ENCODE assay signal across 18 cellular contexts in the genomic region with DNA sequence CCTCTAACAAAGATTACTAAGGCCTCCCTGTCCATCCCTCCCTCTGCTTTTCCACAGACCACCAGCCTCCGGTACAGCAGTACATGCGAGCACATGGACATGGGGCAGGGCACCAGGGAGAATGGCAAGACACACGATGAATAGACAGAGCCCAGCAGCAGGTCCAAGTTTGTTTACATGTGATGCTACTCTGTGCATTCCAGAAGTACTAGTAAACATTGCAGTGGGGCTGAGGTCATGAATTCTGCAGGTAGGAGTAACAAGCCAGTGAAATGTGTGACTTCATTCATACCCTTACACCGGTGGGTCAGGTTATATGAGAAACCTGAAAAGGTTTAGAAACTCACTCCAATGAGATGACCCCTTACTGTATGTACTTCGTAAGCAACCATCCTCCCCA.
A peak's percentile ranks its signal among the peaks of the same experiment; 100 is the strongest.
DNase-seq lines count a peak whose midpoint lies in the region; ATAC-seq and TF ChIP-seq lines count a peak whose summit lies in the region.
"Had no signal": no experiment of that assay in that cellular context is flagged by ENCODE, and none has a peak within 500 bp of the region (broad histone marks: within the 10 kb centered on the region; RNA-seq: fewer than 3 reads in every experiment).

No MANE protein-coding gene starts in this region.

- POLR2A ChIA-PET in PC-3 (lab: Charles Lee; ENCODE audit: unreplicated experiment) = no interaction called here

- H2BK5ac ChIP-seq in trophoblast cell (ENCODE audit: low read depth, low read length, poor library complexity) = no peak overlapping the region

- no peak overlapping the region for H3K4ac ChIP-seq in trophoblast cell (ENCODE audit: low read depth, low read length)

- no peak for ATAC-seq in PC-3

- intact Hi-C loops in PC-3 (cut with micrococcal nuclease) (no loop called here), head of caudate nucleus (cut with DNase I) (no loop called here)

- H3K27me3 ChIP-seq in PC-3 (ENCODE audit: low read length) (peaks cover 19% of the 10 kb centered on the region; the same call in 1 of the 2 replicates), trophoblast cell (ENCODE audit: insufficient read depth, low read length) (no peaks in the 10 kb centered on the region), BE2C (no peaks in the 10 kb centered on the region)
- H3K27me3 ChIP-seq: BLaER1 treated with 17β-estradiol and CSF1 and Interleukin-3, amounts not matched to agents 10 nM and 100 nM; Peyer's patch had no signal

- TF ChIP-seq CTCF in PC-3 (conservative IDR thresholded peaks at IDR 0.05; ENCODE audit: low read depth, low read length) = no peak
- no peak for TF ChIP-seq CTCF in BE2C (IDR thresholded peaks at IDR 0.05; ENCODE audit: low read depth, low read length)

- no peak overlapping the region for H2AK5ac ChIP-seq in trophoblast cell (ENCODE audit: low read length)

- no CpG with 5 or more reads among the region's 5 CpGs for WGBS in trophoblast cell (ENCODE audit: extremely low coverage, insufficient coverage, insufficient read length)

- no peaks in the 10 kb centered on the region for H3K79me1 ChIP-seq in trophoblast cell (ENCODE audit: low read length)

- no TSS peak for BruUV-seq in PC-3 (replicated peaks; lab: Mats Ljungman, UMichigan)

- H4K20me1 ChIP-seq in PC-3 (ENCODE audit: low read length) = no peaks in the 10 kb centered on the region
- H4K20me1 ChIP-seq: BLaER1 treated with 17β-estradiol and CSF1 and Interleukin-3, amounts not matched to agents 10 nM and 100 nM had no signal

- no peak overlapping the region for H3K23ac ChIP-seq in trophoblast cell (ENCODE audit: low read length)

- no peak overlapping the region for H3K4me2 ChIP-seq in PC-3 (ENCODE audit: low read length)
- H3K4me2 ChIP-seq in trophoblast cell (ENCODE audit: low read length) = no peak overlapping the region
- H3K4me2 ChIP-seq: BLaER1 treated with 17β-estradiol and CSF1 and Interleukin-3, amounts not matched to agents 10 nM and 100 nM had no signal

- H3K9me3 ChIP-seq in PC-3 (ENCODE audit: low read length) = no peaks in the 10 kb centered on the region
- peaks cover 2% of the 10 kb centered on the region for H3K9me3 ChIP-seq in trophoblast cell (ENCODE audit: insufficient read depth, low read depth, low read length)
- no peaks in the 10 kb centered on the region for H3K9me3 ChIP-seq in BE2C
- H3K9me3 ChIP-seq: Peyer's patch had no signal

- H2AFZ ChIP-seq in PC-3 (ENCODE audit: low read length) = no peak overlapping the region
- H2AFZ ChIP-seq in trophoblast cell (ENCODE audit: insufficient read depth, low read length, poor library complexity) = no peak overlapping the region
- H2AFZ ChIP-seq: GM23248 had no signal

- H3K4me3 ChIP-seq in PC-3 (ENCODE audit: low read length) (no peak overlapping the region), trophoblast cell (ENCODE audit: low read depth, low read length) (no peak overlapping the region), BE2C (ENCODE audit: low read depth, low read length) (no peak overlapping the region)
- H3K4me3 ChIP-seq: BLaER1 treated with 17β-estradiol and CSF1 and Interleukin-3, amounts not matched to agents 10 nM and 100 nM; GM23248; Peyer's patch had no signal

- no peak overlapping the region for H3K18ac ChIP-seq in trophoblast cell (ENCODE audit: low read length)

- CTCF ChIA-PET in PC-3 (lab: Charles Lee) = no interaction called here

- H4K91ac ChIP-seq in trophoblast cell (ENCODE audit: low read depth, low read length) = no peak overlapping the region

- no peak overlapping the region for H4K8ac ChIP-seq in trophoblast cell (ENCODE audit: low read depth, low read length)

- H3K14ac ChIP-seq in trophoblast cell (ENCODE audit: low read length) = no peak overlapping the region

- DNase-seq in DMS53 (lab: John Stamatoyannopoulos, UW) (peak; percentile 33), DMS53 treated with DMSO at 0.1 percent for 48 hours (lab: John Stamatoyannopoulos, UW; ENCODE audit: unreplicated experiment) (no peak), PC-3 (peak; percentile 31), epithelial cell of prostate (ENCODE audit: low read depth, low spot score) (peak; percentile 41), trophoblast cell (peak; percentile 86 to 95), BE2C (no peak), substantia nigra (lab: John Stamatoyannopoulos, UW) (no peak), head of caudate nucleus (no peak)
- DNase-seq: DMS153, GM23248, Kasumi-1, NCI-H187 treated with DMSO at 0.1 percent for 48 hours, NCI-H2171, NCI-H82, Peyer's patch, SHP77 treated with DMSO at 0.1 percent for 48 hours had no signal

- no peak overlapping the region for H3K9ac ChIP-seq in PC-3 (ENCODE audit: low read length)
- no peak overlapping the region for H3K9ac ChIP-seq in trophoblast cell (ENCODE audit: low read length)
- H3K9ac ChIP-seq: BLaER1 treated with 17β-estradiol and CSF1 and Interleukin-3, amounts not matched to agents 10 nM and 100 nM; GM23248 had no signal

- H3F3A ChIP-seq in PC-3 (ENCODE audit: low read length, unreplicated experiment) = no peaks in the 10 kb centered on the region

- H3K79me2 ChIP-seq in PC-3 (ENCODE audit: low read length) (no peaks in the 10 kb centered on the region), trophoblast cell (ENCODE audit: control insufficient read depth, insufficient read depth, low read length, poor library complexity) (no peaks in the 10 kb centered on the region)

- H2BK120ac ChIP-seq in trophoblast cell (ENCODE audit: insufficient read depth, low read length, poor library complexity) = no peak overlapping the region

- H3K27ac ChIP-seq in PC-3 (ENCODE audit: low read length) (no peak overlapping the region), epithelial cell of prostate (no peak overlapping the region), trophoblast cell (ENCODE audit: low read depth, low read length) (no peak overlapping the region), substantia nigra (ENCODE audit: low read depth, low read length, poor library complexity, severe bottlenecking) (no peak overlapping the region)
- H3K27ac ChIP-seq: 22Rv1; BLaER1 treated with 17β-estradiol and CSF1 and Interleukin-3, amounts not matched to agents 10 nM and 100 nM; GM23248; Peyer's patch had no signal

- H3K4me1 ChIP-seq in PC-3 (ENCODE audit: insufficient read depth, low read length) (peaks cover 4% of the 10 kb centered on the region), trophoblast cell (ENCODE audit: control insufficient read depth in 1 of 2, insufficient read depth in 2 of 2, low read length in 2 of 2) (peaks cover 2 to 4% of the 10 kb centered on the region in 2 experiments), BE2C (no peaks in the 10 kb centered on the region)

- H2BK12ac ChIP-seq in trophoblast cell (ENCODE audit: low read length) = no peak overlapping the region

- H3K9me2 ChIP-seq in PC-3 (replicated peaks; ENCODE audit: low read length) = no peaks in the 10 kb centered on the region

- H3K36me3 ChIP-seq in PC-3 (ENCODE audit: low read depth, low read length) = no peaks in the 10 kb centered on the region
- no peaks in the 10 kb centered on the region for H3K36me3 ChIP-seq in trophoblast cell (ENCODE audit: control insufficient read depth in 1 of 2, insufficient read depth in 2 of 2, low read length in 2 of 2)
- no peaks in the 10 kb centered on the region for H3K36me3 ChIP-seq in BE2C
- H3K36me3 ChIP-seq: BLaER1 treated with 17β-estradiol and CSF1 and Interleukin-3, amounts not matched to agents 10 nM and 100 nM; Peyer's patch had no signal

- no peak overlapping the region for H4K12ac ChIP-seq in trophoblast cell (ENCODE audit: low read depth, low read length)

Comparison
In these comparisons a context has a peak if more than half of its experiments do, and no peak if none do; other contexts are left out.
1. DNase-seq: peak in DMS53 (single experiment), PC-3 (single experiment), epithelial cell of prostate (single experiment) and trophoblast cell (2 of 2); none in DMS53 treated with DMSO at 0.1 percent for 48 hours (single experiment), BE2C (single experiment), substantia nigra (0 of 49) and head of caudate nucleus (0 of 42).